8 cellular contexts compared by ENCODE assay signal in genomic region chr12:103965590-103966407, GRCh38. TPM values are rescaled to one million over a fixed set of nuclear protein-coding genes. Genes with fewer than 3 reads are reported as not detected.
DNase-seq lines count a peak whose midpoint lies in the region; ATAC-seq and TF ChIP-seq lines count a peak whose summit lies in the region.

TSS of gene TDG (plus strand) at chr12:103965872. CDS start at chr12:103966038, 166 bp downstream.

- H3K27me3 ChIP-seq in thymus (ENCODE audit: control insufficient read depth, insufficient read depth), result no peaks in the 10 kb centered on the region

- ATAC-seq in HG02623 (IDR thresholded peaks at IDR 0.05; ENCODE audit: unreplicated experiment), result peak; percentile 84

- 6% methylated on average over 61 of the region's 61 CpGs for WGBS in thymus

- TF ChIP-seq CTCF in GM10266 (IDR thresholded peaks at IDR 0.05; ENCODE audit: control insufficient read depth, insufficient read depth, low read depth, missing control alignments) (peak; percentile 8), glutamatergic neuron (IDR thresholded peaks at IDR 0.05; ENCODE audit: partially characterized antibody, unreplicated experiment) (no peak), osteocyte (IDR thresholded peaks at IDR 0.05) (peak; percentile 34)

- H3K9me3 ChIP-seq in thymus (ENCODE audit: control insufficient read depth), result no peaks in the 10 kb centered on the region

- H3K4me1 Mint-ChIP-seq in activated naive CD8-positive, alpha-beta T cell treated with anti-CD3 and anti-CD28 coated beads for 36 hours, result peaks cover 52% of the 10 kb centered on the region
- H3K4me1 Mint-ChIP-seq in glutamatergic neuron (ENCODE audit: low read depth, unreplicated experiment) (peaks cover 10% of the 10 kb centered on the region), osteocyte (ENCODE audit: unreplicated experiment) (peaks cover 43% of the 10 kb centered on the region)

- peak within 1 kb of the TSS; percentile 96 for H3K27ac ChIP-seq in thymus (ENCODE audit: low read depth)

- H3K4me1 ChIP-seq in thymus (ENCODE audit: control insufficient read depth, insufficient read depth, low read length), result peaks cover 21% of the 10 kb centered on the region

- no peaks in the 10 kb centered on the region for H3K9me3 Mint-ChIP-seq in activated naive CD8-positive, alpha-beta T cell treated with anti-CD3 and anti-CD28 coated beads for 36 hours
- H3K9me3 Mint-ChIP-seq in glutamatergic neuron (ENCODE audit: unreplicated experiment) (peaks cover 7% of the 10 kb centered on the region), osteocyte (ENCODE audit: unreplicated experiment) (no peaks in the 10 kb centered on the region)

- peaks cover 16% of the 10 kb centered on the region for H3K36me3 ChIP-seq in thymus (ENCODE audit: control insufficient read depth, insufficient read depth)

- H3K36me3 Mint-ChIP-seq in activated naive CD8-positive, alpha-beta T cell treated with anti-CD3 and anti-CD28 coated beads for 36 hours, result peaks cover 37% of the 10 kb centered on the region
- H3K36me3 Mint-ChIP-seq in glutamatergic neuron (ENCODE audit: unreplicated experiment) (no peaks in the 10 kb centered on the region), osteocyte (ENCODE audit: unreplicated experiment) (peaks cover 7% of the 10 kb centered on the region)

- peak; percentile 95 for DNase-seq in GM10266 (ENCODE audit: extremely low spot score)
- DNase-seq in NCI-H1105 (lab: John Stamatoyannopoulos, UW), result peak; percentile 99
- DNase-seq in SKM-1 treated with dmso at 0.1 percent for 144 hours (lab: John Stamatoyannopoulos, UW; ENCODE audit: unreplicated experiment), result peak; percentile 83
- peak; percentile 98 for DNase-seq in activated naive CD8-positive, alpha-beta T cell treated with anti-CD3 and anti-CD28 coated beads for 36 hours
- DNase-seq in glutamatergic neuron, result peak; percentile 98
- peak; percentile 99 for DNase-seq in osteocyte (ENCODE audit: extremely low spot score, unreplicated experiment)

- H3K4me3 ChIP-seq in thymus (ENCODE audit: low read length), result peak within 1 kb of the TSS; percentile 83

- H3K27ac Mint-ChIP-seq in activated naive CD8-positive, alpha-beta T cell treated with anti-CD3 and anti-CD28 coated beads for 36 hours, result peak within 1 kb of the TSS; percentile 98
- H3K27ac Mint-ChIP-seq in glutamatergic neuron (ENCODE audit: unreplicated experiment) (peak within 1 kb of the TSS; percentile 100), osteocyte (ENCODE audit: unreplicated experiment) (peak within 1 kb of the TSS; percentile 99)

- H3K4me3 Mint-ChIP-seq in activated naive CD8-positive, alpha-beta T cell treated with anti-CD3 and anti-CD28 coated beads for 36 hours, result peak within 1 kb of the TSS; percentile 98
- H3K4me3 Mint-ChIP-seq in glutamatergic neuron (ENCODE audit: unreplicated experiment) (peak within 1 kb of the TSS; percentile 94), osteocyte (ENCODE audit: unreplicated experiment) (peak within 1 kb of the TSS; percentile 96)

- H3K27me3 Mint-ChIP-seq in activated naive CD8-positive, alpha-beta T cell treated with anti-CD3 and anti-CD28 coated beads for 36 hours, result no peaks in the 10 kb centered on the region
- peaks cover 11% of the 10 kb centered on the region for H3K27me3 Mint-ChIP-seq in glutamatergic neuron (ENCODE audit: unreplicated experiment)
- H3K27me3 Mint-ChIP-seq in osteocyte (ENCODE audit: unreplicated experiment), result no peaks in the 10 kb centered on the region

RNA-seq across cellular contexts. Expression of gene TDG, which starts in this region (rescaled TPM):
- total RNA-seq in activated naive CD8-positive, alpha-beta T cell treated with anti-CD3 and anti-CD28 coated beads for 36 hours, result 10 to 100 TPM; 58.3 to 59.3 TPM
- total RNA-seq in glutamatergic neuron (ENCODE audit: unreplicated experiment) (56.8 TPM), osteocyte (32.7 and 33.9 TPM in 2 replicates)
- 26.9 TPM for polyA plus RNA-seq in thymus

Comparison
In these comparisons a context has a peak if more than half of its experiments do, and no peak if none do; other contexts are left out.
1. Peak in every context shown above with its lines: DNase-seq, ATAC-seq, H3K4me3 ChIP-seq and H3K27ac ChIP-seq.